In genomic region chr1:81305997-81306452, GRCh38 we compare ENCODE assay signal across 9 cellular contexts.
A peak's percentile ranks its signal among the peaks of the same experiment; 100 is the strongest.
DNase-seq lines count a peak whose midpoint lies in the region; ATAC-seq, FAIRE-seq and TF ChIP-seq lines count a peak whose summit lies in the region.
"Had no signal": no experiment of that assay in that cellular context is flagged by ENCODE, and none has a peak within 500 bp of the region (broad histone marks: within the 10 kb centered on the region; RNA-seq: fewer than 3 reads in every experiment).

No MANE protein-coding gene starts in this region.

- TF ChIP-seq CTCF in GM12873 (IDR thresholded peaks at IDR 0.05; ENCODE audit: insufficient read depth, low read depth, low read length, missing control alignments), result peak; percentile 49
- no peak for TF ChIP-seq CTCF in CD4-positive, alpha-beta T cell (IDR thresholded peaks at IDR 0.05)

- no peak for ATAC-seq in CD4-positive, alpha-beta T cell (ENCODE audit: poor library complexity)
- no peak for ATAC-seq in activated CD4-positive, alpha-beta T cell treated with anti-CD3 and anti-CD28 coated beads for 36 hours

- POLR2A ChIA-PET in CD4-positive, alpha-beta T cell (lab: Charles Lee), result no interaction called here
- POLR2A ChIA-PET in activated CD4-positive, alpha-beta T cell treated with anti-CD3 and anti-CD28 coated beads for 36 hours (lab: Charles Lee), result no interaction called here

- H3K27me3 ChIP-seq in CD4-positive, alpha-beta T cell (ENCODE audit: control insufficient read depth, insufficient read depth, low read length), result no peaks in the 10 kb centered on the region

- no peaks in the 10 kb centered on the region for H3K27me3 Mint-ChIP-seq in CD4-positive, alpha-beta T cell
- peaks cover 4% of the 10 kb centered on the region for H3K27me3 Mint-ChIP-seq in activated CD4-positive, alpha-beta T cell treated with anti-CD3 and anti-CD28 coated beads for 36 hours

- intact Hi-C loops in CD4-positive, alpha-beta T cell (cut with DNase I, micrococcal nuclease), result no loop called here
- intact Hi-C loops in activated CD4-positive, alpha-beta T cell treated with anti-CD3 and anti-CD28 coated beads for 36 hours (cut with DNase I, micrococcal nuclease), result no loop called here

- DNase-seq in HT-29 (ENCODE audit: low spot score) (peak; percentile 54), NOMO-1 treated with DMSO at 0.1 percent for 48 hours (lab: John Stamatoyannopoulos, UW; ENCODE audit: unreplicated experiment) (peak; percentile 93), epidermal melanocyte (ENCODE audit: insufficient read length, low spot score) (peak; percentile 38), middle frontal gyrus (ENCODE audit: extremely low spot score, low spot score) (peak; percentile 54), GM19239 (ENCODE audit: insufficient read length, low spot score) (no peak)
- no peak for DNase-seq in CD4-positive, alpha-beta T cell
- DNase-seq in activated CD4-positive, alpha-beta T cell treated with anti-CD3 and anti-CD28 coated beads for 36 hours, result no peak

- H3K36me3 Mint-ChIP-seq in CD4-positive, alpha-beta T cell (ENCODE audit: low read depth), result no peaks in the 10 kb centered on the region
- H3K36me3 Mint-ChIP-seq in activated CD4-positive, alpha-beta T cell treated with anti-CD3 and anti-CD28 coated beads for 36 hours (ENCODE audit: low read depth), result no peaks in the 10 kb centered on the region

- peaks cover 5% of the 10 kb centered on the region for H3K9me3 Mint-ChIP-seq in CD4-positive, alpha-beta T cell
- no peaks in the 10 kb centered on the region for H3K9me3 Mint-ChIP-seq in activated CD4-positive, alpha-beta T cell treated with anti-CD3 and anti-CD28 coated beads for 36 hours (ENCODE audit: low read depth)

- no peak overlapping the region for H3K27ac Mint-ChIP-seq in CD4-positive, alpha-beta T cell
- no peak overlapping the region for H3K27ac Mint-ChIP-seq in activated CD4-positive, alpha-beta T cell treated with anti-CD3 and anti-CD28 coated beads for 36 hours

- no peak overlapping the region for H3K27ac ChIP-seq in CD4-positive, alpha-beta T cell (ENCODE audit: low read depth, low read length)

- H3K9me3 ChIP-seq in CD4-positive, alpha-beta T cell (ENCODE audit: control insufficient read depth, low read length), result no peaks in the 10 kb centered on the region

- H3K4me1 Mint-ChIP-seq in CD4-positive, alpha-beta T cell (ENCODE audit: low read depth), result no peaks in the 10 kb centered on the region
- no peaks in the 10 kb centered on the region for H3K4me1 Mint-ChIP-seq in activated CD4-positive, alpha-beta T cell treated with anti-CD3 and anti-CD28 coated beads for 36 hours

- CTCF ChIA-PET in CD4-positive, alpha-beta T cell (lab: Charles Lee), result no interaction called here
- CTCF ChIA-PET in activated CD4-positive, alpha-beta T cell treated with anti-CD3 and anti-CD28 coated beads for 36 hours (lab: Charles Lee), result no interaction called here

- no peak for FAIRE-seq in GM19239 (lab: Jason Lieb, UNC)
- FAIRE-seq: TTC549 had no signal

- H3K4me3 Mint-ChIP-seq in CD4-positive, alpha-beta T cell, result no peak overlapping the region
- no peak overlapping the region for H3K4me3 Mint-ChIP-seq in activated CD4-positive, alpha-beta T cell treated with anti-CD3 and anti-CD28 coated beads for 36 hours

Comparison
In these comparisons a context has a peak if more than half of its experiments do, and no peak if none do; other contexts are left out.
1. DNase-seq: peak in HT-29 (single experiment), NOMO-1 treated with DMSO at 0.1 percent for 48 hours (single experiment), epidermal melanocyte (single experiment) and middle frontal gyrus (single experiment); none in GM19239 (single experiment), CD4-positive, alpha-beta T cell (0 of 10) and activated CD4-positive, alpha-beta T cell treated with anti-CD3 and anti-CD28 coated beads for 36 hours (single experiment).